Comparison of ENCODE assay signal across 7 cellular contexts in the genomic region with DNA sequence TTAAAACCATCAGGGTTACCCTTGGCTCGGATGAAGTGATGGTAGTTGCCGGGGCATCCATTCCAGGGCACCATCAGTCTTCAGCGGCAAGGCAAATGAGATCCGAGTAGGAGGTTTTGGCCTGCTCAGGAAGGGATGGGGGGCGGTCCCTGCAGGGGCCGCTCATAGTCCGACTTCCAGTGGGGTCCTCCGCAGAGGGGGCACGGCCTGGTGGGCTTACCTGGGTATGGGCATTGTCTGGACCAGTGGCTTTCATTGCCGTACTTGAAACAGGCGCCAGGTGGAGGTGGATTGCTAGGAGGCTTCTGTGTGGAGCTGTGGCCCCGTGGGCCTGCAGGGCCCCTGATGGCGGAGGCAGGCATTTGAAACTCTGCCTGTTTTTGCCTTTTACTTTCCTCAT. TPM values are rescaled to one million over a fixed set of nuclear protein-coding genes. Genes with fewer than 3 reads are reported as not detected.
"Had no signal": no experiment of that assay in that cellular context is flagged by ENCODE, and none has a peak within 500 bp of the region (broad histone marks: within the 10 kb centered on the region; RNA-seq: fewer than 3 reads in every experiment).

No MANE protein-coding gene starts in this region.

RNA-seq across cellular contexts. Expression of gene OLFML1, which starts 32.4 kb away (rescaled TPM):
- total RNA-seq: kidney epithelial cell, myocyte, natural killer cell, progenitor cell of endocrine pancreas, pulmonary artery endothelial cell, renal cortical epithelial cell, smooth muscle cell had no signal
